ENCODE assay signal across 12 cellular contexts in the genomic region with DNA sequence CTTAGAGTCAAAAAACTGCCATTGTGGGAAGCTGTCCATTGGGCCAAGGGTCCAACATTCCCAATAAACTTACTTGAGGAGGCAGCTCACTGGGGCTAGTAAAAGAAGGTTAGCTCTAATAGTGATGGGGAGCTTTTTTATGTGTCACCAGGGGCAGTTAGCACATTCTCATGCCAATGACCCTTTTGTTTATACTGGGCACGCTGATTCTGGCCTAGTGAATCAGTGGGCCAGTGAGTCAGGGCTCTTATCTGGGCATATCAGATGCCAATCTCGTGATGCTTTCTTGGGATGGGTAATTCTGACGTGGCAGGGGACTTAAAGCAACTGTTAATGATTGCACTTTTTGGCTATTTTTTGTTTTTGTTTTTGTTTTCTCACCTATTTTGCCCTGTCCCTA.
A peak's percentile ranks its signal among the peaks of the same experiment; 100 is the strongest.
DNase-seq lines count a peak whose midpoint lies in the region; ATAC-seq, FAIRE-seq and TF ChIP-seq lines count a peak whose summit lies in the region.
"Had no signal": no experiment of that assay in that cellular context is flagged by ENCODE, and none has a peak within 500 bp of the region (broad histone marks: within the 10 kb centered on the region; RNA-seq: fewer than 3 reads in every experiment).

No MANE protein-coding gene starts in this region.

- TF ChIP-seq CTCF in foreskin fibroblast (IDR thresholded peaks at IDR 0.05; ENCODE audit: low read depth, low read length) = no peak

- no peak for FAIRE-seq in urothelium cell line (lab: Jason Lieb, UNC)

- ATAC-seq in SK-N-SH treated with all-trans-retinoic acid at 6 μM for 48 hours = peak; percentile 67
- ATAC-seq in HG03342 (IDR thresholded peaks at IDR 0.05; ENCODE audit: unreplicated experiment) = no peak

- DNase-seq in HCEC 1CT = peak; percentile 86
- peak; percentile 88 to 90 for DNase-seq in foreskin fibroblast
- DNase-seq in urothelium cell line (ENCODE audit: low spot score) = peak; percentile 18
- DNase-seq in NK-92 treated with Interleukin-12 subunit alpha and Interleukin-12 subunit beta, amount 100 ng/mL, for 24 hours (lab: John Stamatoyannopoulos, UW) = no peak
- DNase-seq in NCI-H2196 treated with DMSO at 0.1 percent for 48 hours (lab: John Stamatoyannopoulos, UW; ENCODE audit: unreplicated experiment) = no peak
- DNase-seq: activated CD4-positive, CD25-positive, alpha-beta regulatory T cell; activated T-cell treated with anti-CD3 and anti-CD28 coated beads, Interleukin-2, amount 50 U/mL, for 1 hour; endodermal cell; NCI-H2171; right lobe of liver had no signal

- H3K4me3 ChIP-seq in foreskin fibroblast (ENCODE audit: low read depth in 1 of 2, low read length in 2 of 2) = no peak overlapping the region
- H3K4me3 ChIP-seq: right lobe of liver had no signal

TF ChIP-seq in SK-N-SH treated with all-trans-retinoic acid at 6 μM for 48 hours, 23 proteins besides CTCF, POLR2A, EP300 and RAD21:
- TF ChIP-seq ARNTL (CRISPR knock-in tag; IDR thresholded peaks at IDR 0.05; ENCODE audit: borderline replicate concordance, low read depth) (no peak), ZFP3 (CRISPR knock-in tag; IDR thresholded peaks at IDR 0.05) (no peak), ZFP30 (CRISPR knock-in tag; IDR thresholded peaks at IDR 0.05) (no peak), CSDC2 (CRISPR knock-in tag; IDR thresholded peaks at IDR 0.05) (no peak), ZNF565 (CRISPR knock-in tag; conservative IDR thresholded peaks at IDR 0.05; ENCODE audit: low read depth) (no peak), PPARA (CRISPR knock-in tag; IDR thresholded peaks at IDR 0.05; ENCODE audit: borderline replicate concordance) (no peak), SNAI2 (CRISPR knock-in tag; IDR thresholded peaks at IDR 0.05) (no peak), GLIS3 (CRISPR knock-in tag; IDR thresholded peaks at IDR 0.05) (no peak), ZC3H10 (CRISPR knock-in tag; IDR thresholded peaks at IDR 0.05) (no peak), ESRRG (CRISPR knock-in tag; IDR thresholded peaks at IDR 0.05) (no peak), ZNF70 (CRISPR knock-in tag; IDR thresholded peaks at IDR 0.05) (no peak), TOX (CRISPR knock-in tag; IDR thresholded peaks at IDR 0.05; ENCODE audit: borderline replicate concordance) (no peak), RARB (CRISPR knock-in tag; IDR thresholded peaks at IDR 0.05) (no peak), ZNF8 (CRISPR knock-in tag; IDR thresholded peaks at IDR 0.05) (no peak), BACH2 (CRISPR knock-in tag; IDR thresholded peaks at IDR 0.05; ENCODE audit: borderline replicate concordance) (no peak), TCF4 (CRISPR knock-in tag; IDR thresholded peaks at IDR 0.05; ENCODE audit: borderline replicate concordance) (no peak)
- TF ChIP-seq, protein P1, sequence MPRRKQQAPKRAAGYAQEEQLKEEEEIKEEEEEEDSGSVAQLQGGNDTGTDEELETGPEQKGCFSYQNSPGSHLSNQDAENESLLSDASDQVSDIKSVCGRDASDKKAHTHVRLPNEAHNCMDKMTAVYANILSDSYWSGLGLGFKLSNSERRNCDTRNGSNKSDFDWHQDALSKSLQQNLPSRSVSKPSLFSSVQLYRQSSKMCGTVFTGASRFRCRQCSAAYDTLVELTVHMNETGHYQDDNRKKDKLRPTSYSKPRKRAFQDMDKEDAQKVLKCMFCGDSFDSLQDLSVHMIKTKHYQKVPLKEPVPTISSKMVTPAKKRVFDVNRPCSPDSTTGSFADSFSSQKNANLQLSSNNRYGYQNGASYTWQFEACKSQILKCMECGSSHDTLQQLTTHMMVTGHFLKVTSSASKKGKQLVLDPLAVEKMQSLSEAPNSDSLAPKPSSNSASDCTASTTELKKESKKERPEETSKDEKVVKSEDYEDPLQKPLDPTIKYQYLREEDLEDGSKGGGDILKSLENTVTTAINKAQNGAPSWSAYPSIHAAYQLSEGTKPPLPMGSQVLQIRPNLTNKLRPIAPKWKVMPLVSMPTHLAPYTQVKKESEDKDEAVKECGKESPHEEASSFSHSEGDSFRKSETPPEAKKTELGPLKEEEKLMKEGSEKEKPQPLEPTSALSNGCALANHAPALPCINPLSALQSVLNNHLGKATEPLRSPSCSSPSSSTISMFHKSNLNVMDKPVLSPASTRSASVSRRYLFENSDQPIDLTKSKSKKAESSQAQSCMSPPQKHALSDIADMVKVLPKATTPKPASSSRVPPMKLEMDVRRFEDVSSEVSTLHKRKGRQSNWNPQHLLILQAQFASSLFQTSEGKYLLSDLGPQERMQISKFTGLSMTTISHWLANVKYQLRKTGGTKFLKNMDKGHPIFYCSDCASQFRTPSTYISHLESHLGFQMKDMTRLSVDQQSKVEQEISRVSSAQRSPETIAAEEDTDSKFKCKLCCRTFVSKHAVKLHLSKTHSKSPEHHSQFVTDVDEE (CRISPR knock-in tag; IDR thresholded peaks at IDR 0.05) = no peak
- TF ChIP-seq, protein P2, sequence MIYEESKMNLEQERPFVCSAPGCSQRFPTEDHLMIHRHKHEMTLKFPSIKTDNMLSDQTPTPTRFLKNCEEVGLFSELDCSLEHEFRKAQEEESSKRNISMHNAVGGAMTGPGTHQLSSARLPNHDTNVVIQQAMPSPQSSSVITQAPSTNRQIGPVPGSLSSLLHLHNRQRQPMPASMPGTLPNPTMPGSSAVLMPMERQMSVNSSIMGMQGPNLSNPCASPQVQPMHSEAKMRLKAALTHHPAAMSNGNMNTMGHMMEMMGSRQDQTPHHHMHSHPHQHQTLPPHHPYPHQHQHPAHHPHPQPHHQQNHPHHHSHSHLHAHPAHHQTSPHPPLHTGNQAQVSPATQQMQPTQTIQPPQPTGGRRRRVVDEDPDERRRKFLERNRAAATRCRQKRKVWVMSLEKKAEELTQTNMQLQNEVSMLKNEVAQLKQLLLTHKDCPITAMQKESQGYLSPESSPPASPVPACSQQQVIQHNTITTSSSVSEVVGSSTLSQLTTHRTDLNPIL (CRISPR knock-in tag; IDR thresholded peaks at IDR 0.05; ENCODE audit: low read depth) = no peak
- TF ChIP-seq, protein P3, sequence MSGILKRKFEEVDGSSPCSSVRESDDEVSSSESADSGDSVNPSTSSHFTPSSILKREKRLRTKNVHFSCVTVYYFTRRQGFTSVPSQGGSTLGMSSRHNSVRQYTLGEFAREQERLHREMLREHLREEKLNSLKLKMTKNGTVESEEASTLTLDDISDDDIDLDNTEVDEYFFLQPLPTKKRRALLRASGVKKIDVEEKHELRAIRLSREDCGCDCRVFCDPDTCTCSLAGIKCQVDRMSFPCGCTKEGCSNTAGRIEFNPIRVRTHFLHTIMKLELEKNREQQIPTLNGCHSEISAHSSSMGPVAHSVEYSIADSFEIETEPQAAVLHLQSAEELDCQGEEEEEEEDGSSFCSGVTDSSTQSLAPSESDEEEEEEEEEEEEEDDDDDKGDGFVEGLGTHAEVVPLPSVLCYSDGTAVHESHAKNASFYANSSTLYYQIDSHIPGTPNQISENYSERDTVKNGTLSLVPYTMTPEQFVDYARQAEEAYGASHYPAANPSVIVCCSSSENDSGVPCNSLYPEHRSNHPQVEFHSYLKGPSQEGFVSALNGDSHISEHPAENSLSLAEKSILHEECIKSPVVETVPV (CRISPR knock-in tag; IDR thresholded peaks at IDR 0.05) = no peak
- TF ChIP-seq, protein P4, sequence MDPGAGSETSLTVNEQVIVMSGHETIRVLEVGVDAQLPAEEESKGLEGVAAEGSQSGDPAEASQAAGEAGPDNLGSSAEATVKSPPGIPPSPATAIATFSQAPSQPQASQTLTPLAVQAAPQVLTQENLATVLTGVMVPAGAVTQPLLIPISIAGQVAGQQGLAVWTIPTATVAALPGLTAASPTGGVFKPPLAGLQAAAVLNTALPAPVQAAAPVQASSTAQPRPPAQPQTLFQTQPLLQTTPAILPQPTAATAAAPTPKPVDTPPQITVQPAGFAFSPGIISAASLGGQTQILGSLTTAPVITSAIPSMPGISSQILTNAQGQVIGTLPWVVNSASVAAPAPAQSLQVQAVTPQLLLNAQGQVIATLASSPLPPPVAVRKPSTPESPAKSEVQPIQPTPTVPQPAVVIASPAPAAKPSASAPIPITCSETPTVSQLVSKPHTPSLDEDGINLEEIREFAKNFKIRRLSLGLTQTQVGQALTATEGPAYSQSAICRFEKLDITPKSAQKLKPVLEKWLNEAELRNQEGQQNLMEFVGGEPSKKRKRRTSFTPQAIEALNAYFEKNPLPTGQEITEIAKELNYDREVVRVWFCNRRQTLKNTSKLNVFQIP (CRISPR knock-in tag; IDR thresholded peaks at IDR 0.05; ENCODE audit: borderline replicate concordance, low read depth) = no peak

Comparison
In these comparisons a context has a peak if more than half of its experiments do, and no peak if none do; other contexts are left out.
1. DNase-seq: peak in HCEC 1CT (single experiment), foreskin fibroblast (2 of 2) and urothelium cell line (single experiment); none in NK-92 treated with Interleukin-12 subunit alpha and Interleukin-12 subunit beta, amount 100 ng/mL, for 24 hours (single experiment) and NCI-H2196 treated with DMSO at 0.1 percent for 48 hours (single experiment).